ENCODE assay signal across 9 cellular contexts in genomic region chr1:46497020-46497419, GRCh38. TPM values are rescaled to one million over a fixed set of nuclear protein-coding genes. Genes with fewer than 3 reads are reported as not detected.
"Had no signal": no experiment of that assay in that cellular context is flagged by ENCODE, and none has a peak within 500 bp of the region (broad histone marks: within the 10 kb centered on the region; RNA-seq: fewer than 3 reads in every experiment).

No MANE protein-coding gene starts in this region.

- FAIRE-seq: G401.6, GM12878, GM12891, GM12892, GM18507, GM19239 had no signal

- H3K4me3 ChIP-seq: GM12878 had no signal

- ATAC-seq: GM12878 had no signal

- DNase-seq: GDM1, GF-D8 had no signal

RNA-seq across cellular contexts. Expression of gene DMBX1, which starts 7.4 kb away (rescaled TPM):
- total RNA-seq: GM12878 had no signal

RNA-seq across cellular contexts. Expression of gene KNCN, which starts 54.4 kb away (rescaled TPM):
- total RNA-seq: G401, GM12878 had no signal
- polyA plus RNA-seq: GM12878 had no signal
